In genomic region chr11:69642913-69643632, GRCh38 we compare ENCODE assay signal across 8 cellular contexts. TPM values are rescaled to one million over a fixed set of nuclear protein-coding genes. Genes with fewer than 3 reads are reported as not detected.
DNase-seq lines count a peak whose midpoint lies in the region; ATAC-seq, FAIRE-seq and TF ChIP-seq lines count a peak whose summit lies in the region.

No MANE protein-coding gene starts in this region.

- WGBS in A549 (ENCODE audit: missing lambda C conversion rate) = 0% methylated on average over 26 of the region's 81 CpGs
- WGBS in pancreas, 2 donors = 0% methylated on average over 39 to 81 of the region's 81 CpGs
- under 1% methylated on average over 81 of the region's 81 CpGs for WGBS in thymus

- intact Hi-C loops in Right ventricle myocardium superior (cut with DNase I) (loop anchor here (2.0 kb wide), 1 partner anchor 346 kb away; no protein-coding TSS in a partner anchor), pancreas (cut with DNase I) (no loop called here)

- in situ Hi-C loops in KBM-7 (cut with MboI; ENCODE audit: low pct_unique_long_range_greater_than_20kb, low sequenced_read_pairs) = no loop called here

- H3K4me1 ChIP-seq in A549 (peaks cover 45% of the 10 kb centered on the region), pancreas (peaks cover 0 to 22% (median 13%) of the 10 kb centered on the region in 3 donors), thymus (ENCODE audit: control insufficient read depth, insufficient read depth, low read length) (no peaks in the 10 kb centered on the region)

- H3K4me2 ChIP-seq in A549 = peak overlapping the region; percentile 88

- peaks cover 24% of the 10 kb centered on the region for H3K4me1 Mint-ChIP-seq in activated naive CD4-positive, alpha-beta T cell treated with anti-CD3 and anti-CD28 coated beads, Interleukin-2, amount 50 U/mL, for 24 hours

- H3K9me3 Mint-ChIP-seq in activated naive CD4-positive, alpha-beta T cell treated with anti-CD3 and anti-CD28 coated beads, Interleukin-2, amount 50 U/mL, for 24 hours = no peaks in the 10 kb centered on the region

- peak overlapping the region; percentile 76 for H3K4me3 Mint-ChIP-seq in activated naive CD4-positive, alpha-beta T cell treated with anti-CD3 and anti-CD28 coated beads, Interleukin-2, amount 50 U/mL, for 24 hours

- H3K27ac Mint-ChIP-seq in activated naive CD4-positive, alpha-beta T cell treated with anti-CD3 and anti-CD28 coated beads, Interleukin-2, amount 50 U/mL, for 24 hours = peak overlapping the region; percentile 74

- TF ChIP-seq CTCF in A549 (IDR thresholded peaks at IDR 0.05) (peak; percentile 90), pancreas (IDR thresholded peaks at IDR 0.05) (peak; percentile 85 to 95 (median 92))

- peaks cover 7% of the 10 kb centered on the region for H3K27me3 Mint-ChIP-seq in activated naive CD4-positive, alpha-beta T cell treated with anti-CD3 and anti-CD28 coated beads, Interleukin-2, amount 50 U/mL, for 24 hours

- H3K36me3 ChIP-seq in pancreas (peaks cover 0 to 6% (median 0%) of the 10 kb centered on the region in 3 donors), thymus (ENCODE audit: control insufficient read depth, insufficient read depth) (no peaks in the 10 kb centered on the region)

- H3K9me3 ChIP-seq in A549 (no peaks in the 10 kb centered on the region), pancreas (no peaks in the 10 kb centered on the region), thymus (ENCODE audit: control insufficient read depth) (no peaks in the 10 kb centered on the region)

- H3K4me3 ChIP-seq in A549 (peak overlapping the region; percentile 91), pancreas (peak overlapping the region; percentile 46 to 84 (median 68)), thymus (ENCODE audit: low read length) (peak overlapping the region; percentile 70)

- DNase-seq in A549 (ENCODE audit: low read depth in 1 of 2, low spot score in 1 of 2) = peak; percentile 55 to 80
- peak; percentile 84 for DNase-seq in KBM-7
- DNase-seq in SKM-1 (lab: John Stamatoyannopoulos, UW; ENCODE audit: unreplicated experiment) = peak; percentile 22
- DNase-seq in Right ventricle myocardium superior = peak; percentile 88
- peak; percentile 56 to 95 (median 81) for DNase-seq in pancreas

- no peak for TF ChIP-seq POLR2A in A549 (IDR thresholded peaks at IDR 0.05; ENCODE audit: low read length)

- peak; percentile 74 to 97 for TF ChIP-seq RAD21 in A549 (conservative IDR thresholded peaks at IDR 0.05 in 1 of 2, IDR thresholded peaks at IDR 0.05 in 1 of 2)

- H3K27ac ChIP-seq in A549 (peak overlapping the region; percentile 95 to 96), pancreas (peak overlapping the region; percentile 67 to 80 (median 72)), thymus (ENCODE audit: low read depth) (peak overlapping the region; percentile 55)

- CTCF ChIA-PET in A549 (lab: Yijun Ruan, JAX) = interaction anchor here (0.7 to 8.0 kb wide), 60 partner anchors 9 to 810 kb away, joined by 3 to 262 read pairs (median 4); partner anchors contain the start of genes LTO1 and MYEOV

- ATAC-seq in A549 (peak; percentile 13 to 41; a peak in 4 of 6 replicates), GM18502 (IDR thresholded peaks at IDR 0.05; ENCODE audit: poor library complexity, unreplicated experiment) (peak; percentile 63), Right ventricle myocardium superior (ENCODE audit: poor library complexity) (peak; percentile 76), pancreas (peak; percentile 61 to 78 (median 72))

- no peaks in the 10 kb centered on the region for H3K36me3 Mint-ChIP-seq in activated naive CD4-positive, alpha-beta T cell treated with anti-CD3 and anti-CD28 coated beads, Interleukin-2, amount 50 U/mL, for 24 hours

- POLR2A ChIA-PET in A549 (lab: Yijun Ruan, JAX) = interaction anchor here (1.2 to 8.9 kb wide), 3 partner anchors 146 to 541 kb away, joined by 3 to 188 read pairs (median 4); partner anchors contain the start of gene MYEOV

- FAIRE-seq in A549 (lab: Jason Lieb, UNC) = no peak
- FAIRE-seq in pancreas (lab: Jason Lieb, UNC) = no peak

- H3K27me3 ChIP-seq in pancreas = peaks cover 0 to 11% (median 0%) of the 10 kb centered on the region in 4 donors
- H3K27me3 ChIP-seq in thymus (ENCODE audit: control insufficient read depth, insufficient read depth) = peaks cover 53% of the 10 kb centered on the region

- no peak for TF ChIP-seq EP300 in A549 (IDR thresholded peaks at IDR 0.05)

TF ChIP-seq in A549, 52 proteins besides CTCF, POLR2A, EP300 and RAD21 (continues in another document):
- TF ChIP-seq PHF8 (IDR thresholded peaks at IDR 0.05; ENCODE audit: borderline replicate concordance, low read depth) (no peak), RCOR1 (IDR thresholded peaks at IDR 0.05; ENCODE audit: low read depth, low read length) (no peak), REST (IDR thresholded peaks at IDR 0.05) (no peak), KDM5A (IDR thresholded peaks at IDR 0.05) (peak; percentile 60), HEYL (CRISPR knock-in tag; IDR thresholded peaks at IDR 0.05) (no peak), NR3C1 (IDR thresholded peaks at IDR 0.05) (no peak), ATOH8 (CRISPR knock-in tag; IDR thresholded peaks at IDR 0.05; ENCODE audit: low read depth) (no peak), E2F6 (IDR thresholded peaks at IDR 0.05; ENCODE audit: borderline replicate concordance, low read depth) (peak; percentile 58; the same call in 1 of the 2 replicates)
- TF ChIP-seq, protein P1, sequence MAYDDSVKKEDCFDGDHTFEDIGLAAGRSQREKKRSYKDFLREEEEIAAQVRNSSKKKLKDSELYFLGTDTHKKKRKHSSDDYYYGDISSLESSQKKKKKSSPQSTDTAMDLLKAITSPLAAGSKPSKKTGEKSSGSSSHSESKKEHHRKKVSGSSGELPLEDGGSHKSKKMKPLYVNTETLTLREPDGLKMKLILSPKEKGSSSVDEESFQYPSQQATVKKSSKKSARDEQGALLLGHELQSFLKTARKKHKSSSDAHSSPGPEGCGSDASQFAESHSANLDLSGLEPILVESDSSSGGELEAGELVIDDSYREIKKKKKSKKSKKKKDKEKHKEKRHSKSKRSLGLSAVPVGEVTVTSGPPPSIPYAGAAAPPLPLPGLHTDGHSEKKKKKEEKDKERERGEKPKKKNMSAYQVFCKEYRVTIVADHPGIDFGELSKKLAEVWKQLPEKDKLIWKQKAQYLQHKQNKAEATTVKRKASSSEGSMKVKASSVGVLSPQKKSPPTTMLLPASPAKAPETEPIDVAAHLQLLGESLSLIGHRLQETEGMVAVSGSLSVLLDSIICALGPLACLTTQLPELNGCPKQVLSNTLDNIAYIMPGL (CRISPR knock-in tag; IDR thresholded peaks at IDR 0.05; ENCODE audit: borderline replicate concordance) = no peak

RNA-seq across cellular contexts. Expression of gene CCND1, which starts 2.1 kb away (rescaled TPM):
- polyA plus RNA-seq in A549 (2011; rRNA removed) (106 and 136 TPM in 2 replicates), A549 (2017; fragmentation: RNase III; extraction: RNeasy Plus Mini Kit Qiagen cat#74134 plus additional on column Dnase treatment) (125 to 157 TPM (median 131 TPM) in 3 replicates), pancreas (10 to 100 TPM; 24.6 to 32.7 TPM), thymus (7.3 TPM)
- polyA plus RNA-seq in A549 (2012; cell fraction: cytosol; rRNA removed) = 219 and 249 TPM in 2 replicates
- 343 and 460 TPM in 2 replicates for polyA plus RNA-seq in A549 (2012; cell fraction: nucleus; rRNA removed)
- polyA minus RNA-seq in A549 (2011; rRNA and poly(A)+ RNA removed) = 276 and 347 TPM in 2 replicates
- total RNA-seq in Right ventricle myocardium superior (136 TPM), pancreas (100 to 1,000 TPM in 2 of 6 donors, 10 to 100 TPM in 4; 65.6 to 126 (median 95.3) TPM)

RNA-seq across cellular contexts. Expression of gene LTO1, which starts 32.1 kb away (rescaled TPM):
- polyA plus RNA-seq in A549 (2011; rRNA removed) (20.0 and 25.1 TPM in 2 replicates), A549 (2017; fragmentation: RNase III; extraction: RNeasy Plus Mini Kit Qiagen cat#74134 plus additional on column Dnase treatment) (27.0 to 30.3 TPM (median 29.7 TPM) in 3 replicates), pancreas (10 to 100 TPM; 24.2 to 27.8 TPM), thymus (29.3 TPM)
- polyA plus RNA-seq in A549 (2012; cell fraction: cytosol; rRNA removed) = 27.7 TPM in 2 replicates
- polyA plus RNA-seq in A549 (2012; cell fraction: nucleus; rRNA removed) = 31.5 and 54.7 TPM in 2 replicates
- 11.0 TPM in 2 replicates for polyA minus RNA-seq in A549 (2011; rRNA and poly(A)+ RNA removed)
- total RNA-seq in Right ventricle myocardium superior (7.3 TPM), pancreas (10 to 100 TPM in 4 of 6 donors, 1 to 10 TPM in 2; 7.7 to 13.3 (median 12.1) TPM)

Comparison
In these comparisons a context has a peak if more than half of its experiments do, and no peak if none do; other contexts are left out.
1. Peak in every context shown above with its lines: DNase-seq, ATAC-seq, H3K4me3 ChIP-seq and H3K27ac ChIP-seq.
2. DNase-seq: peak in every context shown above with its lines; median percentile 88 in Right ventricle myocardium superior; 84 in KBM-7; 81 in pancreas; 68 in A549; 22 in SKM-1.